Comparison of ENCODE assay signal across 1 cellular context in the genomic region with DNA sequence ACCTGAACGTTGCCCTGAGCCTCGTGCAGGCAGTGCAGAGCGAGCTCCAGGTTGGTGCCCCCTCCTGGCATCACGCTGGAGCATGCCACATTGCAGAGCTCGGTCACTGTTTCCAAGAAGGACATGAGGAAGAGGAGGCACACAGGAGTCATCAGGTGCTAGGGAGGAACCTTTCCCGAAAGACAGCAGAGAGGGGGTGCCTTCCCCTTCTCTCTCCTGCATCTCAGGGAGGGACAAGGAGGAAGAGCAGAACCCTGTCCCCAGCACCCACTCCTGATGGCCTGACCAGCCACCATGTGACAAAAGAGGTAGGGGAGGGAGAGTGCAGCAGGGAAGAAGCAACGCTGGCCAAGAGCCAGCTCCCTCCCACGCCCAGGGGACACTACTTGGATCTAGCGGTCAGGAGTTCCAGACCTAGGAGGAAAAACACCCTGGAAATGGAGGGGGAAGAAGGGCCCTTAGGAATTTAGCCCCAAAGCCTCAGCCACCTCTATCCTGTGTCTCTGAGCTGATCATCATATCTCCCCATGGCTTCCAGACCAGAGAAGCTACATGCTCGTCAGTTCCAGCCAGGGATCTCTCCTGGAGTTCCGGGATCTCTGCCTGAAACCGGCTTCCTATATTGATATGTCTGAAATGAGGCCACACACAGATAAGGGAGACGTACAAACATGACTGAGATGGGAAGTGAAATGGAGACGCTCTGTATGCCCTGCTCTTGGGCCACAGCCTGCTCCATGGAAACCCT.
TF ChIP-seq lines count a peak whose summit lies in the region.

No MANE protein-coding gene starts in this region.

TF ChIP-seq in HepG2, 621 proteins besides CTCF, POLR2A, EP300 and RAD21:
- TF ChIP-seq NFKB2 (CRISPR knock-in tag; IDR thresholded peaks at IDR 0.05; ENCODE audit: borderline replicate concordance) (no peak), ZNF12 (CRISPR knock-in tag; IDR thresholded peaks at IDR 0.05) (no peak), ZBTB7B (CRISPR knock-in tag; IDR thresholded peaks at IDR 0.05) (no peak)
TF ChIP-seq in HepG2: peak in this region for 0.
